17 cellular contexts compared by ENCODE assay signal in the genomic region with DNA sequence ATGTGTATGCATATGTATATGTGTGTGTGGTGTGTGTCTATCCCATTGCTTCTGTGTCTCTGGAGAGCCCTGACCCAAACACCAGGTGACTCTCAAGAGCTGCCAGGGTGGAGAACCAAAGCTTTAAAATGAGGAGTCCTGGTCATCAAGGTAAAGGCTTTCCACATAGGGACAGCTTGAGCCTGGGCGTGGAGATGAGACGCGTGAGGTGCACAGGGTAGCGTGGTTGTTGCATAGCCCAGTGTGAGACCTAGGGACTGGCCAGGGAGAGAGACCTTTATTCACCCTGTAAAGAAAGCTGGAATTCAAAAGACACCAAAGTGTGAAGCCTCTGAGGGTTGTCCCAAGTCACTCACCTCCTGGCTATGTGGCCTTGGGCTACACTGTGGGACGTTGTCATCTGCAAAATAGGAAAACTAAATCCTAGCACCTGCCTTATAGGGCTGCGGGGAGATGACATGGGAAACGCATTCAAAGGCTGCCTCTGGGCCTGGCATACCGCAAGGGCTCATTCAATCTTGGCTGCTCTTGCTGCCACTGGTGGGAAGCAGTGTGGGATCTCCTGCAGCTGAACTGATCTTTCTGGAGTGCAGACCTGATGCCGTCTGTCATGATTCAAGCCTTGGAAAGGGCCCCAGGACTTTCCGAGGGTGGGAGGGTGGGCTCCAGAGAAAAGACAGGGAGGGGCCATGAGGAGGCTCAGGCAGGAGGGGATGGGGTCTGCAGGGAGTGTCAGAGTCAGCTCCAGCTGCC.
A peak's percentile ranks its signal among the peaks of the same experiment; 100 is the strongest.
DNase-seq lines count a peak whose midpoint lies in the region; ATAC-seq, FAIRE-seq and TF ChIP-seq lines count a peak whose summit lies in the region.
"Had no signal": no experiment of that assay in that cellular context is flagged by ENCODE, and none has a peak within 500 bp of the region (broad histone marks: within the 10 kb centered on the region; RNA-seq: fewer than 3 reads in every experiment).

No MANE protein-coding gene starts in this region.

- H3K27me3 ChIP-seq in endodermal cell (ENCODE audit: control insufficient read depth, insufficient read depth, low read length, poor library complexity, severe bottlenecking), result no peaks in the 10 kb centered on the region
- H3K27me3 ChIP-seq in suprapubic skin, result peaks cover 7% of the 10 kb centered on the region
- no peaks in the 10 kb centered on the region for H3K27me3 ChIP-seq in pancreas

- no peak for TF ChIP-seq EP300 in suprapubic skin (IDR thresholded peaks at IDR 0.05)

- H3K4me3 ChIP-seq in endodermal cell (ENCODE audit: low read length), result no peak overlapping the region
- no peak overlapping the region for H3K4me3 ChIP-seq in suprapubic skin
- no peak overlapping the region for H3K4me3 ChIP-seq in pancreas
- H3K4me3 ChIP-seq: SJCRH30 had no signal

- H3K4me1 ChIP-seq in endodermal cell (ENCODE audit: control insufficient read depth, insufficient read depth, low read length), result no peaks in the 10 kb centered on the region
- no peaks in the 10 kb centered on the region for H3K4me1 ChIP-seq in suprapubic skin
- H3K4me1 ChIP-seq in pancreas, result no peaks in the 10 kb centered on the region
- H3K4me1 ChIP-seq: SJCRH30 had no signal

- peaks cover 1% of the 10 kb centered on the region for H3K4me1 Mint-ChIP-seq in endodermal cell
- H3K4me1 Mint-ChIP-seq: CD4-positive, CD25-positive, alpha-beta regulatory T cell had no signal

- peaks cover 21% of the 10 kb centered on the region for H3K27me3 Mint-ChIP-seq in endodermal cell (ENCODE audit: insufficient read depth)

- no peak overlapping the region for H3K27ac Mint-ChIP-seq in endodermal cell
- H3K27ac Mint-ChIP-seq: CD4-positive, CD25-positive, alpha-beta regulatory T cell had no signal

- ATAC-seq in pancreas (no peak), HG03108 (IDR thresholded peaks at IDR 0.05; ENCODE audit: unreplicated experiment) (no peak)
- ATAC-seq: PC-3 had no signal

- peak; percentile 67 for FAIRE-seq in HTR-8/SVneo (lab: Jason Lieb, UNC)
- no peak for FAIRE-seq in pancreas (lab: Jason Lieb, UNC)

- intact Hi-C loops in pancreas (cut with DNase I), result no loop called here

- H3K36me3 Mint-ChIP-seq in endodermal cell (ENCODE audit: low read depth), result no peaks in the 10 kb centered on the region
- H3K36me3 Mint-ChIP-seq: CD4-positive, CD25-positive, alpha-beta regulatory T cell had no signal

- TF ChIP-seq POLR2A in suprapubic skin (IDR thresholded peaks at IDR 0.05), result no peak

- peaks cover 4% of the 10 kb centered on the region for H3K9me3 ChIP-seq in endodermal cell (ENCODE audit: control insufficient read depth, low read length)
- H3K9me3 ChIP-seq in suprapubic skin, result no peaks in the 10 kb centered on the region
- H3K9me3 ChIP-seq in pancreas, result no peaks in the 10 kb centered on the region
- H3K9me3 ChIP-seq: SJCRH30 had no signal

- H3K36me3 ChIP-seq in endodermal cell (ENCODE audit: control insufficient read depth, insufficient read depth, low read length) (no peaks in the 10 kb centered on the region), suprapubic skin (no peaks in the 10 kb centered on the region), pancreas (no peaks in the 10 kb centered on the region)
- H3K36me3 ChIP-seq: SJCRH30 had no signal

- DNase-seq in GM13976 (ENCODE audit: low spot score), result peak; percentile 7
- DNase-seq in HTR-8/SVneo (ENCODE audit: insufficient read length, low spot score), result no peak
- DNase-seq in endodermal cell, result peak; percentile 36
- peak; percentile 35 to 41 for DNase-seq in suprapubic skin (ENCODE audit: low spot score in 2 of 2)
- DNase-seq in pancreas, result no peak
- no peak for DNase-seq in stimulated activated CD4-positive, alpha-beta T cell treated with anti-CD3 and anti-CD28 coated beads, Interleukin-4, amount 100 ng/mL, for 1 hour
- DNase-seq: CD4-positive, CD25-positive, alpha-beta regulatory T cell; KBM-7; MV-4-11; NCI-H1417 treated with DMSO at 0.1 percent for 48 hours; NCI-H1930; NCI-H510A; NCI-H82; PC-3; SJCRH30 had no signal

- TF ChIP-seq CTCF in GM13976 (IDR thresholded peaks at IDR 0.05; ENCODE audit: borderline replicate concordance, control extremely low read depth, extremely low read depth, insufficient read depth, missing control alignments) (no peak), endodermal cell (conservative IDR thresholded peaks at IDR 0.05) (no peak), suprapubic skin (IDR thresholded peaks at IDR 0.05) (no peak), pancreas (IDR thresholded peaks at IDR 0.05) (no peak)

- in situ Hi-C loops in GM13976 (cut with MboI; ENCODE audit: low sequenced_read_pairs, unreplicated experiment), result no loop called here

- no peak overlapping the region for H3K4me3 Mint-ChIP-seq in endodermal cell
- H3K4me3 Mint-ChIP-seq: CD4-positive, CD25-positive, alpha-beta regulatory T cell had no signal

- H3K27ac ChIP-seq in endodermal cell (ENCODE audit: low read depth, low read length) (no peak overlapping the region), suprapubic skin (no peak overlapping the region), pancreas (no peak overlapping the region)
- H3K27ac ChIP-seq: RWPE1, SJCRH30 had no signal

- no peak overlapping the region for H3K9ac ChIP-seq in endodermal cell (ENCODE audit: extremely low read depth, low read length, poor library complexity, severe bottlenecking)

- no peaks in the 10 kb centered on the region for H3K9me3 Mint-ChIP-seq in endodermal cell

- 89 to 100% methylated on average over 1 to 10 of the region's 10 CpGs for WGBS in endodermal cell (ENCODE audit: insufficient coverage in 1 of 2, insufficient read length in 1 of 2), 2 experiments
- 82% methylated on average over 8 of the region's 10 CpGs for WGBS in suprapubic skin
- 74 to 78% methylated on average over 10 of the region's 10 CpGs for WGBS in pancreas, 2 donors

Comparison
In these comparisons a context has a peak if more than half of its experiments do, and no peak if none do; other contexts are left out.
1. DNase-seq: peak in GM13976 (single experiment), endodermal cell (single experiment) and suprapubic skin (2 of 2); none in HTR-8/SVneo (single experiment), pancreas (0 of 6) and stimulated activated CD4-positive, alpha-beta T cell treated with anti-CD3 and anti-CD28 coated beads, Interleukin-4, amount 100 ng/mL, for 1 hour (single experiment).